Comparison of ENCODE assay signal across 12 cellular contexts in the genomic region with DNA sequence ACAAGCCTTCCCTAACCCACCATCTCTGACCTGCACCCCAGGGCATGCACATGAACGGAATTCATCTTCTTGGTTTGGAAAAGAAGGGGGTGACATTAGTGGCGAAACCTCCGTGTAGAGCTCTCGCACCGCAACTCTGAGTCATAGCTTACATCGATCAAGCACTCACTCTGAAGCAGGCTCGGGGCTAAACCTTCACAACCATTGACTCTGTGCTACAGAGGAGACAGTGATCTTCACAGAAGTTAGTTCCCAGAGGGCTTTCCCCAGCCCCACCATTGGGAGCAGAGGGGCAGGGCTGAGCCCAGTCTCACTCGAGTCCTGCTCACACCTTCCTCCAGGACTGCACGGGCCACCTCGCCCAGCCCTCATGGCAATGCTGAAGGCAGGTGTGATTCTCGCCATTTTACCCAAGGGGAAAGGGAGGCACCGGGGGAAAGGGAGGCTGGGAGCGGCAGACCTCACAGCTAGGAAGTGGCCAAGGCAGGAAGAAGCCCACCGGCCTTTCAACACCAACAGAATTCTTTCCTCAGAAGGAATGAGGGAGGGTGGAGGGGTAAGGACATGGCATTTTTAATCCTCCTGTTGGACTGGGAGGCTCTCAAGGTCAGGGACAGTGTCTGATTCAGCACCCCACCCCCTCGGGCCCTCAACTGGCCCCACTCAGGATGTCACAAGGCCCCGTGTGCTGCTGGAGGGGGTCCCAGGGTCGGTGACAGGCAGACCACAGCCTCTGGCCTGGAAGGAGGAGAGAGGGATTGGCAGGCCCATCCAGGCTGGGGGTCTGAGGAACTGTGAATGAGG. TPM values are rescaled to one million over a fixed set of nuclear protein-coding genes. Genes with fewer than 3 reads are reported as not detected.
DNase-seq lines count a peak whose midpoint lies in the region.
"Had no signal": no experiment of that assay in that cellular context is flagged by ENCODE, and none has a peak within 500 bp of the region (broad histone marks: within the 10 kb centered on the region; RNA-seq: fewer than 3 reads in every experiment).

No MANE protein-coding gene starts in this region.

- H3K36me3 ChIP-seq in SJSA1 = peaks cover 25% of the 10 kb centered on the region
- H3K36me3 ChIP-seq: pancreas had no signal

- peak overlapping the region; percentile 4 for H3K4me3 ChIP-seq in SJSA1
- H3K4me3 ChIP-seq in skeletal muscle cell (ENCODE audit: low read depth, low read length) = no peak overlapping the region
- H3K4me3 ChIP-seq: pancreas had no signal

- H3K4me1 ChIP-seq in SJSA1 (replicated peaks) = peaks cover 79% of the 10 kb centered on the region
- H3K4me1 ChIP-seq: pancreas had no signal

- peak overlapping the region; percentile 89 for H3K27ac ChIP-seq in SJSA1
- H3K27ac ChIP-seq: pancreas had no signal

- peak; percentile 94 for DNase-seq in ELR (ENCODE audit: low read depth)
- peak; percentile 93 to 97 for DNase-seq in SJSA1 (ENCODE audit: low read depth in 1 of 2, low spot score in 2 of 2)
- DNase-seq in fibroblast of peridontal ligament (ENCODE audit: extremely low read depth) = peak; percentile 86
- DNase-seq in skeletal muscle cell (ENCODE audit: low read depth) = peak; percentile 79
- DNase-seq in NCI-H774 (lab: John Stamatoyannopoulos, UW) = no peak
- no peak for DNase-seq in stimulated activated CD4-positive, alpha-beta T cell treated with anti-CD3 and anti-CD28 coated beads, Interleukin-4, amount 100 ng/mL, for 4 hours
- no peak for DNase-seq in NCI-H146 (lab: John Stamatoyannopoulos, UW)
- DNase-seq in ecto neural progenitor cell (ENCODE audit: low spot score) = no peak
- DNase-seq: activated gamma-delta T cell treated with Interleukin-2 at 50 U/mL for 16 hours, pancreas, T-helper 2 cell had no signal

- H3K9me3 ChIP-seq in SJSA1 (replicated peaks) = no peaks in the 10 kb centered on the region
- H3K9me3 ChIP-seq: pancreas had no signal

- H3K27me3 ChIP-seq in SJSA1 (replicated peaks) = no peaks in the 10 kb centered on the region
- H3K27me3 ChIP-seq: pancreas had no signal

RNA-seq across cellular contexts. Expression of a gene that starts 25.9 kb away (rescaled TPM):
- 1.00 TPM in 1 of 2 replicates, not detected in the other for total RNA-seq in SJSA1 (2014; rRNA removed; shearing (Covaris generic))
- total RNA-seq: frontal cortex, pancreas had no signal

RNA-seq across cellular contexts. Expression of a gene that starts 47.1 kb away (rescaled TPM):
- 23.7 and 26.4 TPM in 2 replicates for total RNA-seq in SJSA1 (2014; rRNA removed; shearing (Covaris generic))

RNA-seq across cellular contexts. Expression of a gene that starts 59.6 kb away (rescaled TPM):
- total RNA-seq in SJSA1 (2014; rRNA removed; shearing (Covaris generic)) = 29.6 and 35.0 TPM in 2 replicates

Comparison
In these comparisons a context has a peak if more than half of its experiments do, and no peak if none do; other contexts are left out.
1. DNase-seq: peak in ELR (single experiment), SJSA1 (2 of 2), fibroblast of peridontal ligament (single experiment) and skeletal muscle cell (single experiment); none in NCI-H774 (single experiment), stimulated activated CD4-positive, alpha-beta T cell treated with anti-CD3 and anti-CD28 coated beads, Interleukin-4, amount 100 ng/mL, for 4 hours (0 of 2), NCI-H146 (single experiment) and ecto neural progenitor cell (single experiment).